13 cellular contexts compared by ENCODE assay signal in genomic region chr1:214044438-214045214, GRCh38. TPM values are rescaled to one million over a fixed set of nuclear protein-coding genes. Genes with fewer than 3 reads are reported as not detected.
DNase-seq lines count a peak whose midpoint lies in the region; ATAC-seq and TF ChIP-seq lines count a peak whose summit lies in the region.
"Had no signal": no experiment of that assay in that cellular context is flagged by ENCODE, and none has a peak within 500 bp of the region (broad histone marks: within the 10 kb centered on the region; RNA-seq: fewer than 3 reads in every experiment).

No MANE protein-coding gene starts in this region.

- DNase-seq in COR-L47 (lab: John Stamatoyannopoulos, UW) (peak; percentile 83), LNCaP clone FGC (ENCODE audit: low read depth) (peak; percentile 11), NCI-H748 (lab: John Stamatoyannopoulos, UW; ENCODE audit: unreplicated experiment) (peak; percentile 67), right cardiac atrium (no peak)
- no peak for DNase-seq in stimulated activated naive CD8-positive, alpha-beta T cell treated with anti-CD3 and anti-CD28 coated beads, Interleukin-15, Interleukin-2, amounts not matched to agents 100 U/mL and 50 U/mL, for 24 hours
- no peak for DNase-seq in stimulated activated CD4-positive, alpha-beta T cell treated with anti-CD3 and anti-CD28 coated beads, Interleukin-4, amount 100 ng/mL, for 24 hours
- DNase-seq in stimulated activated CD4-positive, alpha-beta T cell treated with anti-CD3 and anti-CD28 coated beads, Interleukin-1b, Interleukin-23, amount 100 ng/mL, for 48 hours, result no peak
- DNase-seq: activated CD4-positive, alpha-beta T cell treated with anti-CD3 and anti-CD28 coated beads for 48 hours; activated naive CD4-positive, alpha-beta T cell treated with anti-CD3 and anti-CD28 coated beads, Interleukin-2, amount 50 U/mL, for 16 hours; activated T-cell treated with anti-CD3 and anti-CD28 coated beads for 4 hours; NCI-H2227 treated with DMSO at 0.1 percent for 48 hours; T1000 had no signal

- WGBS in right cardiac atrium, result 91% methylated on average over 4 of the region's 4 CpGs

- H3K4me3 ChIP-seq in LNCaP clone FGC (ENCODE audit: low read depth, low read length) (no peak overlapping the region), right cardiac atrium (ENCODE audit: low read length) (no peak overlapping the region)

- H3K9me3 ChIP-seq in right cardiac atrium (ENCODE audit: control insufficient read depth, low read length), result no peaks in the 10 kb centered on the region

- ATAC-seq in right cardiac atrium (no peak), GM19397 (IDR thresholded peaks at IDR 0.05; ENCODE audit: unreplicated experiment) (no peak)
- ATAC-seq in stimulated activated naive CD8-positive, alpha-beta T cell treated with anti-CD3 and anti-CD28 coated beads, Interleukin-15, Interleukin-2, amounts not matched to agents 100 U/mL and 50 U/mL, for 24 hours, result no peak

- intact Hi-C loops in right cardiac atrium (cut with DNase I), result no loop called here

- H3K27ac ChIP-seq in right cardiac atrium (ENCODE audit: low read length), result peak overlapping the region; percentile 37

- no peaks in the 10 kb centered on the region for H3K4me1 ChIP-seq in right cardiac atrium (ENCODE audit: control insufficient read depth, insufficient read depth, low read length)

- H3K27me3 ChIP-seq in right cardiac atrium (ENCODE audit: control insufficient read depth, insufficient read depth), result no peaks in the 10 kb centered on the region

- no peak for TF ChIP-seq CTCF in LNCaP clone FGC (IDR thresholded peaks at IDR 0.05; ENCODE audit: control insufficient read depth, extremely low read depth, insufficient read depth)

RNA-seq across cellular contexts. Expression of gene PROX1, which starts 56.9 kb away (rescaled TPM):
- 10 to 100 TPM; 63.6 to 98.8 (median 86.5) TPM for total RNA-seq in right cardiac atrium
- 14.6 TPM for polyA plus RNA-seq in right cardiac atrium

Comparison
In these comparisons a context has a peak if more than half of its experiments do, and no peak if none do; other contexts are left out.
1. DNase-seq: peak in COR-L47 (single experiment), LNCaP clone FGC (single experiment) and NCI-H748 (single experiment); none in right cardiac atrium (0 of 3), stimulated activated naive CD8-positive, alpha-beta T cell treated with anti-CD3 and anti-CD28 coated beads, Interleukin-15, Interleukin-2, amounts not matched to agents 100 U/mL and 50 U/mL, for 24 hours (single experiment), stimulated activated CD4-positive, alpha-beta T cell treated with anti-CD3 and anti-CD28 coated beads, Interleukin-4, amount 100 ng/mL, for 24 hours (single experiment) and stimulated activated CD4-positive, alpha-beta T cell treated with anti-CD3 and anti-CD28 coated beads, Interleukin-1b, Interleukin-23, amount 100 ng/mL, for 48 hours (single experiment).